ENCODE assay signal across 8 cellular contexts in genomic region chr14:21383848-21384493, GRCh38. TPM values are rescaled to one million over a fixed set of nuclear protein-coding genes. Genes with fewer than 3 reads are reported as not detected.
DNase-seq lines count a peak whose midpoint lies in the region; ATAC-seq and TF ChIP-seq lines count a peak whose summit lies in the region.

Gene SUPT16H (minus strand): TSS chr14:21384019. CDS start chr14:21383927, 92 bp downstream.

- no peaks in the 10 kb centered on the region for H3K27me3 ChIP-seq in heart right ventricle
- no peaks in the 10 kb centered on the region for H3K27me3 ChIP-seq in upper lobe of right lung

- TF ChIP-seq CTCF in GM13976 (IDR thresholded peaks at IDR 0.05; ENCODE audit: borderline replicate concordance, control extremely low read depth, extremely low read depth, insufficient read depth, missing control alignments), result no peak
- TF ChIP-seq CTCF in heart right ventricle (IDR thresholded peaks at IDR 0.05), result no peak
- TF ChIP-seq CTCF in upper lobe of right lung (IDR thresholded peaks at IDR 0.05), result no peak

- H3K36me3 ChIP-seq in heart right ventricle, result peaks cover 0 to 45% (median 11%) of the 10 kb centered on the region in 9 donors
- H3K36me3 ChIP-seq in upper lobe of right lung, result peaks cover 20% of the 10 kb centered on the region

- 0% methylated on average over 54 of the region's 54 CpGs for WGBS in heart right ventricle, 2 donors

- DNase-seq in GM13976 (ENCODE audit: low spot score), result peak; percentile 90
- peak; percentile 91 for DNase-seq in NCI-H146 treated with DMSO at 0.1 percent for 48 hours (lab: John Stamatoyannopoulos, UW; ENCODE audit: unreplicated experiment)
- peak; percentile 94 for DNase-seq in amniotic epithelial cell (ENCODE audit: low read depth)
- DNase-seq in heart right ventricle, result peak; percentile 96
- DNase-seq in posterior vena cava (ENCODE audit: low spot score), result peak; percentile 99
- peak; percentile 98 for DNase-seq in upper lobe of right lung

- ATAC-seq in HG02870 (IDR thresholded peaks at IDR 0.05; ENCODE audit: unreplicated experiment) (peak; percentile 83), heart right ventricle (peak; percentile 97 to 99 (median 99)), upper lobe of right lung (peak; percentile 98)

- peak within 1 kb of the TSS; percentile 57 to 94 (median 76) for H3K4me3 ChIP-seq in heart right ventricle
- H3K4me3 ChIP-seq in upper lobe of right lung, result peak within 1 kb of the TSS; percentile 77

- in situ Hi-C loops in GM13976 (cut with MboI; ENCODE audit: low sequenced_read_pairs, unreplicated experiment), result no loop called here

- intact Hi-C loops in T-helper 1 cell treated with Interleukin-12 subunit alpha and Interleukin-12 subunit beta and Interleukin-4 antibody, amounts not matched to agents 30 ng/mL and 1 ng/mL, for 36 hours (cut with micrococcal nuclease), result loop anchor here (1.0 to 10.0 kb wide), 18 partner anchors 53 to 1918 kb away; partner anchors contain the start of genes APEX1, CHD8, DAD1 and HNRNPC
- intact Hi-C loops in heart right ventricle (cut with DNase I) (loop anchor here in 7 of 10 donors (5.0 to 10.0 kb wide), 6 partner anchors 53 to 149 kb away; partner anchors contain the start of genes HNRNPC (in 2 of the 7) and CHD8 (in 1 of the 7)), posterior vena cava (cut with DNase I) (loop anchor here (10.0 kb wide), 1 partner anchor 119 kb away; the partner anchor contains the start of gene HNRNPC (in 2 of the 2)), upper lobe of right lung (cut with DNase I) (no loop called here)

- H3K27ac ChIP-seq in heart right ventricle, result peak within 1 kb of the TSS; percentile 75 to 95 (median 90)
- H3K27ac ChIP-seq in upper lobe of right lung, result peak within 1 kb of the TSS; percentile 94

- H3K4me1 ChIP-seq in heart right ventricle, result peaks cover 0 to 50% (median 27%) of the 10 kb centered on the region in 9 donors
- H3K4me1 ChIP-seq in upper lobe of right lung, result peaks cover 22% of the 10 kb centered on the region

- H3K9me3 ChIP-seq in heart right ventricle (no peaks in the 10 kb centered on the region), upper lobe of right lung (no peaks in the 10 kb centered on the region)

RNA-seq across cellular contexts. Expression of gene SUPT16H, which starts in this region (rescaled TPM):
- 104 and 111 TPM in 2 replicates for total RNA-seq in T-helper 1 cell treated with Interleukin-12 subunit alpha and Interleukin-12 subunit beta and Interleukin-4 antibody, amounts not matched to agents 30 ng/mL and 1 ng/mL, for 36 hours
- total RNA-seq in heart right ventricle (10 to 100 TPM; 24.8 to 36.1 (median 30.6) TPM), posterior vena cava (10 to 100 TPM; 47.9 to 56.5 TPM), upper lobe of right lung (48.8 TPM)
- polyA plus RNA-seq in heart right ventricle, result 10 to 100 TPM; 26.2 to 30.3 TPM

Comparison
In these comparisons a context has a peak if more than half of its experiments do, and no peak if none do; other contexts are left out.
1. Peak in every context shown above with its lines: DNase-seq, ATAC-seq, H3K4me3 ChIP-seq and H3K27ac ChIP-seq.